ENCODE assay signal across 8 cellular contexts in genomic region chr17:37643118-37643766, GRCh38. TPM values are rescaled to one million over a fixed set of nuclear protein-coding genes. Genes with fewer than 3 reads are reported as not detected.
DNase-seq lines count a peak whose midpoint lies in the region; ATAC-seq and TF ChIP-seq lines count a peak whose summit lies in the region.

Gene DDX52, minus strand, starts transcription at chr17:37643446. Its CDS starts 26 bp downstream, at chr17:37643420.

- H3K27me3 Mint-ChIP-seq in activated naive CD8-positive, alpha-beta T cell treated with anti-CD3 and anti-CD28 coated beads, Interleukin-2, amount 10 ng/mL, durations not matched to agents 7 days and 5 days: peaks cover 43% of the 10 kb centered on the region

- H3K9me3 ChIP-seq in ovary: no peaks in the 10 kb centered on the region
- H3K9me3 ChIP-seq in thoracic aorta: no peaks in the 10 kb centered on the region

- H3K27me3 ChIP-seq in ovary (no peaks in the 10 kb centered on the region), thoracic aorta (replicated peaks; ENCODE audit: insufficient read depth) (no peaks in the 10 kb centered on the region)

- H3K27ac ChIP-seq in ovary: peak within 1 kb of the TSS; percentile 47 to 82
- H3K27ac ChIP-seq in thoracic aorta: peak within 1 kb of the TSS; percentile 74 to 89

- no peaks in the 10 kb centered on the region for H3K9me3 Mint-ChIP-seq in activated naive CD8-positive, alpha-beta T cell treated with anti-CD3 and anti-CD28 coated beads, Interleukin-2, amount 10 ng/mL, durations not matched to agents 7 days and 5 days

- H3K4me3 ChIP-seq in ovary (peak within 1 kb of the TSS; percentile 81), thoracic aorta (peak within 1 kb of the TSS; percentile 89)

- H3K27ac Mint-ChIP-seq in activated naive CD8-positive, alpha-beta T cell treated with anti-CD3 and anti-CD28 coated beads, Interleukin-2, amount 10 ng/mL, durations not matched to agents 7 days and 5 days: peak within 1 kb of the TSS; percentile 90

- peak; percentile 41 for TF ChIP-seq POLR2A in ovary (IDR thresholded peaks at IDR 0.05)

- no peaks in the 10 kb centered on the region for H3K4me1 ChIP-seq in ovary (ENCODE audit: insufficient read depth)
- peaks cover 19 to 22% of the 10 kb centered on the region in 2 donors for H3K4me1 ChIP-seq in thoracic aorta (ENCODE audit: control insufficient read depth in 1 of 2, low read depth in 2 of 2)

- POLR2A ChIA-PET in activated naive CD8-positive, alpha-beta T cell treated with anti-CD3 and anti-CD28 coated beads, Interleukin-2, amount 10 ng/mL, durations not matched to agents 7 days and 5 days (lab: Charles Lee): interaction anchor here (2.1 kb wide), 1 partner anchor 34 kb away, joined by 6 read pairs; the partner anchor contains the start of gene SYNRG

- H3K36me3 ChIP-seq in ovary (no peaks in the 10 kb centered on the region), thoracic aorta (no peaks in the 10 kb centered on the region)

- intact Hi-C loops in Right ventricle myocardium superior (cut with DNase I) (no loop called here), ovary (cut with DNase I) (no loop called here)

- H3K4me3 Mint-ChIP-seq in activated naive CD8-positive, alpha-beta T cell treated with anti-CD3 and anti-CD28 coated beads, Interleukin-2, amount 10 ng/mL, durations not matched to agents 7 days and 5 days: peak within 1 kb of the TSS; percentile 91

- peak in 1 of 3 donors; percentile 17 for TF ChIP-seq CTCF in ovary (IDR thresholded peaks at IDR 0.05)
- no peak for TF ChIP-seq CTCF in thoracic aorta (IDR thresholded peaks at IDR 0.05)

- H3K36me3 Mint-ChIP-seq in activated naive CD8-positive, alpha-beta T cell treated with anti-CD3 and anti-CD28 coated beads, Interleukin-2, amount 10 ng/mL, durations not matched to agents 7 days and 5 days: peaks cover 9% of the 10 kb centered on the region

- ATAC-seq in HG02610 (IDR thresholded peaks at IDR 0.05; ENCODE audit: unreplicated experiment): peak; percentile 69
- peak; percentile 98 for ATAC-seq in activated naive CD8-positive, alpha-beta T cell treated with anti-CD3 and anti-CD28 coated beads, Interleukin-2, amount 10 ng/mL, durations not matched to agents 7 days and 5 days (ENCODE audit: low read depth)
- peak; percentile 100 for ATAC-seq in Right ventricle myocardium superior (ENCODE audit: poor library complexity)
- peak; percentile 86 for ATAC-seq in thoracic aorta (ENCODE audit: insufficient number of reproducible peaks, low FRiP score, low read depth)

- no peak for TF ChIP-seq EP300 in ovary (IDR thresholded peaks at IDR 0.05)

- WGBS in ovary, 3 donors: 0 to 1% (median 1%) methylated on average over 43 of the region's 43 CpGs

- peaks cover 27% of the 10 kb centered on the region for H3K4me1 Mint-ChIP-seq in activated naive CD8-positive, alpha-beta T cell treated with anti-CD3 and anti-CD28 coated beads, Interleukin-2, amount 10 ng/mL, durations not matched to agents 7 days and 5 days

- peak; percentile 77 for DNase-seq in GDM1 (lab: John Stamatoyannopoulos, UW)
- peak; percentile 93 for DNase-seq in NCI-H1436 (lab: John Stamatoyannopoulos, UW)
- DNase-seq in SW 1271 (lab: John Stamatoyannopoulos, UW): peak; percentile 80 to 87
- DNase-seq in activated naive CD8-positive, alpha-beta T cell treated with anti-CD3 and anti-CD28 coated beads, Interleukin-2, amount 10 ng/mL, durations not matched to agents 7 days and 5 days: peak; percentile 87
- peak; percentile 96 for DNase-seq in Right ventricle myocardium superior
- DNase-seq in ovary: peak; percentile 88 to 94 (median 91)
- DNase-seq in thoracic aorta (ENCODE audit: low spot score): peak; percentile 85

RNA-seq across cellular contexts. Expression of gene DDX52, which starts in this region (rescaled TPM):
- 10 to 100 TPM; 22.7 to 29.6 TPM for total RNA-seq in activated naive CD8-positive, alpha-beta T cell treated with anti-CD3 and anti-CD28 coated beads, Interleukin-2, amount 10 ng/mL, durations not matched to agents 7 days and 5 days
- total RNA-seq in Right ventricle myocardium superior (13.6 TPM), ovary (10 to 100 TPM; 11.3 to 20.3 (median 19.6) TPM), thoracic aorta (10 to 100 TPM in 1 of 2 donors, 1 to 10 TPM in 1; 9.2 to 22.7 TPM)
- 10 to 100 TPM in 1 of 2 donors, 1 to 10 TPM in 1; 8.8 to 14.9 TPM for polyA plus RNA-seq in ovary

Comparison
In these comparisons a context has a peak if more than half of its experiments do, and no peak if none do; other contexts are left out.
1. Peak in every context shown above with its lines: DNase-seq, ATAC-seq, H3K4me3 ChIP-seq and H3K27ac ChIP-seq.